24 cellular contexts compared by ENCODE assay signal in the genomic region with DNA sequence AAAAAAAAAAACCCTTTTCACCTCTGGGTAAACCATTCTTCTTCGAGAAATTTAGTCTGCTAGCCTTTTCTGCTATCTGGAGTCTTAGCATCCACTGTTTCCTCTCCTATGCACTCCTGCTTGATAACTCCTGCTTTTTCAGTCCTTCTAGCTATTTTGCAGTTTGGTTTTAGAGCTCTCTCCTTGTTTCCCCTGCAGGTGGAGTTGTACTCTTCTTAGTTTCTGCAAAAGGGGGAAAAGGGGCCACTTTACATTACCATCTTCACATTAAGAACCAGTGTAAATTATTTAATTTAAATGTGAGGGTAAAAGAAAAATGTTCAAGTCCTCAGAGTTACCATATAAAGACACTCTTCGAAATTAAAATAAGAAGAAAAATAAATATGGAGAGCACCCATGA. TPM values are rescaled to one million over a fixed set of nuclear protein-coding genes. Genes with fewer than 3 reads are reported as not detected.
DNase-seq lines count a peak whose midpoint lies in the region; ATAC-seq and TF ChIP-seq lines count a peak whose summit lies in the region.
"Had no signal": no experiment of that assay in that cellular context is flagged by ENCODE, and none has a peak within 500 bp of the region (broad histone marks: within the 10 kb centered on the region; RNA-seq: fewer than 3 reads in every experiment).

No MANE protein-coding gene starts in this region.

- DNase-seq in activated T-helper 1 cell treated with anti-CD3 and anti-CD28 coated beads, Interleukin-12 subunit alpha, Interleukin-12 subunit beta, Interleukin-2, Interleukin-4 antibody, amounts not matched to agents 30 ng/mL and 10 ng/mL and 1 ng/mL, durations not matched to agents 14 hours and 24 hours and 36 hours (ENCODE audit: low spot score), result no peak
- DNase-seq in neural progenitor cell (ENCODE audit: low spot score), result no peak
- DNase-seq in spleen, result no peak
- DNase-seq: activated B cell treated with CpG ODN at 0.5 μM for 24 hours; activated CD4-positive, alpha-beta memory T cell treated with anti-CD3 and anti-CD28 coated beads for 36 hours; activated naive CD4-positive, alpha-beta T cell treated with Interleukin-2 at 50 U/mL for 16 hours; activated T-cell treated with anti-CD3 and anti-CD28 coated beads for 4 hours; aorta; cerebellar nuclear complex; heart left ventricle; MV-4-11; NCI-H2029; NCI-H510A treated with DMSO at 0.1 percent for 48 hours; occipital lobe; OCI-M1; right cardiac atrium; T-helper 2 cell had no signal

- no peaks in the 10 kb centered on the region for H3K4me1 Mint-ChIP-seq in activated T-helper 1 cell treated with anti-CD3 and anti-CD28 coated beads, Interleukin-12 subunit alpha, Interleukin-12 subunit beta, Interleukin-2, Interleukin-4 antibody, amounts not matched to agents 30 ng/mL and 10 ng/mL and 1 ng/mL, durations not matched to agents 14 hours and 24 hours and 36 hours (ENCODE audit: low read depth)
- H3K4me1 Mint-ChIP-seq in neural progenitor cell, result peaks cover 2% of the 10 kb centered on the region
- H3K4me1 Mint-ChIP-seq: activated B cell treated with CpG ODN at 0.5 μM for 24 hours, IgD-negative memory B cell had no signal

- intact Hi-C loops in activated T-helper 1 cell treated with anti-CD3 and anti-CD28 coated beads, Interleukin-12 subunit alpha, Interleukin-12 subunit beta, Interleukin-2, Interleukin-4 antibody, amounts not matched to agents 30 ng/mL and 10 ng/mL and 1 ng/mL, durations not matched to agents 14 hours and 24 hours and 36 hours (cut with micrococcal nuclease), result no loop called here
- intact Hi-C loops in spleen (cut with DNase I; ENCODE audit: low total_unique reads), result no loop called here

- no peak overlapping the region for H3K4me3 ChIP-seq in DOHH2 (ENCODE audit: low read length)
- no peak overlapping the region for H3K4me3 ChIP-seq in Loucy (ENCODE audit: low read length, poor library complexity, severe bottlenecking)
- no peak overlapping the region for H3K4me3 ChIP-seq in neural progenitor cell
- no peak overlapping the region for H3K4me3 ChIP-seq in spleen
- H3K4me3 ChIP-seq: HAP-1, heart left ventricle had no signal

- TF ChIP-seq POLR2A in spleen (IDR thresholded peaks at IDR 0.05), result no peak

- H4K20me1 ChIP-seq in DOHH2 (ENCODE audit: control insufficient read depth, insufficient read depth, low read depth, low read length) (no peaks in the 10 kb centered on the region), Loucy (ENCODE audit: insufficient read depth, low read length, poor library complexity, severe bottlenecking) (no peaks in the 10 kb centered on the region), neural progenitor cell (ENCODE audit: low read depth) (no peaks in the 10 kb centered on the region)

- no peaks in the 10 kb centered on the region for H3K9me3 Mint-ChIP-seq in activated T-helper 1 cell treated with anti-CD3 and anti-CD28 coated beads, Interleukin-12 subunit alpha, Interleukin-12 subunit beta, Interleukin-2, Interleukin-4 antibody, amounts not matched to agents 30 ng/mL and 10 ng/mL and 1 ng/mL, durations not matched to agents 14 hours and 24 hours and 36 hours
- H3K9me3 Mint-ChIP-seq in neural progenitor cell, result no peaks in the 10 kb centered on the region
- H3K9me3 Mint-ChIP-seq: activated B cell treated with CpG ODN at 0.5 μM for 24 hours; activated CD4-positive, alpha-beta memory T cell treated with anti-CD3 and anti-CD28 coated beads for 36 hours; IgD-negative memory B cell had no signal

- H3K9ac ChIP-seq in Loucy (ENCODE audit: low read depth, low read length, poor library complexity, severe bottlenecking) (no peak overlapping the region), neural progenitor cell (no peak overlapping the region)

- H3K27ac ChIP-seq in DOHH2 (ENCODE audit: low read depth, low read length) (no peak overlapping the region), neural progenitor cell (no peak overlapping the region), spleen (no peak overlapping the region)
- H3K27ac ChIP-seq: heart left ventricle had no signal

- H3K9me2 ChIP-seq in DOHH2 (replicated peaks; ENCODE audit: control insufficient read depth, low read length), result no peaks in the 10 kb centered on the region
- no peaks in the 10 kb centered on the region for H3K9me2 ChIP-seq in Loucy (replicated peaks; ENCODE audit: low read depth, low read length)

- no peaks in the 10 kb centered on the region; the same call in 1 of the 2 replicates for H3K27me3 ChIP-seq in DOHH2 (ENCODE audit: control insufficient read depth, low read length)
- H3K27me3 ChIP-seq in Loucy (ENCODE audit: insufficient read depth, low read length, poor library complexity, severe bottlenecking), result no peaks in the 10 kb centered on the region
- H3K27me3 ChIP-seq in neural progenitor cell, result no peaks in the 10 kb centered on the region
- no peaks in the 10 kb centered on the region for H3K27me3 ChIP-seq in spleen (replicated peaks in 1 of 7)
- H3K27me3 ChIP-seq: heart left ventricle had no signal

- H3K9me3 ChIP-seq in DOHH2 (ENCODE audit: control insufficient read depth, insufficient read depth, low read length), result no peaks in the 10 kb centered on the region
- H3K9me3 ChIP-seq in Loucy (ENCODE audit: insufficient read depth, low read depth, low read length), result no peaks in the 10 kb centered on the region
- H3K9me3 ChIP-seq in neural progenitor cell (ENCODE audit: low read depth), result no peaks in the 10 kb centered on the region
- H3K9me3 ChIP-seq in spleen, result no peaks in the 10 kb centered on the region
- H3K9me3 ChIP-seq: HAP-1, heart left ventricle had no signal

- H3K36me3 ChIP-seq in DOHH2 (ENCODE audit: control insufficient read depth, low read length), result no peaks in the 10 kb centered on the region
- H3K36me3 ChIP-seq in Loucy (ENCODE audit: insufficient read depth, low read length), result no peaks in the 10 kb centered on the region
- H3K36me3 ChIP-seq in neural progenitor cell, result no peaks in the 10 kb centered on the region
- no peaks in the 10 kb centered on the region for H3K36me3 ChIP-seq in spleen
- H3K36me3 ChIP-seq: HAP-1, heart left ventricle had no signal

- H3K79me2 ChIP-seq in DOHH2 (ENCODE audit: control insufficient read depth, low read length), result no peaks in the 10 kb centered on the region
- no peaks in the 10 kb centered on the region for H3K79me2 ChIP-seq in Loucy (ENCODE audit: insufficient read depth, low read length)
- H3K79me2 ChIP-seq in neural progenitor cell (ENCODE audit: low read depth), result no peaks in the 10 kb centered on the region

- no peaks in the 10 kb centered on the region for H3K36me3 Mint-ChIP-seq in activated T-helper 1 cell treated with anti-CD3 and anti-CD28 coated beads, Interleukin-12 subunit alpha, Interleukin-12 subunit beta, Interleukin-2, Interleukin-4 antibody, amounts not matched to agents 30 ng/mL and 10 ng/mL and 1 ng/mL, durations not matched to agents 14 hours and 24 hours and 36 hours (ENCODE audit: low read depth)
- H3K36me3 Mint-ChIP-seq in neural progenitor cell, result peaks cover 5% of the 10 kb centered on the region
- H3K36me3 Mint-ChIP-seq: activated CD4-positive, alpha-beta memory T cell treated with anti-CD3 and anti-CD28 coated beads for 36 hours had no signal

- no peak overlapping the region for H3K4me3 Mint-ChIP-seq in activated T-helper 1 cell treated with anti-CD3 and anti-CD28 coated beads, Interleukin-12 subunit alpha, Interleukin-12 subunit beta, Interleukin-2, Interleukin-4 antibody, amounts not matched to agents 30 ng/mL and 10 ng/mL and 1 ng/mL, durations not matched to agents 14 hours and 24 hours and 36 hours
- H3K4me3 Mint-ChIP-seq in neural progenitor cell, result no peak overlapping the region
- H3K4me3 Mint-ChIP-seq: activated B cell treated with CpG ODN at 0.5 μM for 24 hours; activated CD4-positive, alpha-beta memory T cell treated with anti-CD3 and anti-CD28 coated beads for 36 hours; IgD-negative memory B cell had no signal

- H3K27me3 Mint-ChIP-seq in activated T-helper 1 cell treated with anti-CD3 and anti-CD28 coated beads, Interleukin-12 subunit alpha, Interleukin-12 subunit beta, Interleukin-2, Interleukin-4 antibody, amounts not matched to agents 30 ng/mL and 10 ng/mL and 1 ng/mL, durations not matched to agents 14 hours and 24 hours and 36 hours (ENCODE audit: insufficient read depth), result no peaks in the 10 kb centered on the region
- H3K27me3 Mint-ChIP-seq in neural progenitor cell (ENCODE audit: insufficient read depth, low read depth), result peaks cover 10% of the 10 kb centered on the region
- H3K27me3 Mint-ChIP-seq: activated B cell treated with CpG ODN at 0.5 μM for 24 hours had no signal

- H2AFZ ChIP-seq in Loucy (ENCODE audit: low read length), result no peak overlapping the region
- no peak overlapping the region for H2AFZ ChIP-seq in neural progenitor cell (replicated peaks)

- H3F3A ChIP-seq in DOHH2 (ENCODE audit: control insufficient read depth, insufficient read depth) (no peaks in the 10 kb centered on the region), Loucy (ENCODE audit: low read depth) (no peaks in the 10 kb centered on the region), neural progenitor cell (ENCODE audit: low read depth) (no peaks in the 10 kb centered on the region)

- 71 to 82% (median 75%) methylated on average over 2 of the region's 2 CpGs for WGBS in spleen, 5 donors

- H3K4me2 ChIP-seq in DOHH2 (ENCODE audit: low read length) (no peak overlapping the region), Loucy (ENCODE audit: low read depth, low read length, poor library complexity, severe bottlenecking) (no peak overlapping the region), neural progenitor cell (no peak overlapping the region)

- TF ChIP-seq CTCF in DOHH2 (IDR thresholded peaks at IDR 0.05; ENCODE audit: low read depth, low read length, poor library complexity, severe bottlenecking) (peak; percentile 15), Loucy (conservative IDR thresholded peaks at IDR 0.05; ENCODE audit: low read length) (peak; percentile 54), neural progenitor cell (IDR thresholded peaks at IDR 0.05) (peak; percentile 42), spleen (IDR thresholded peaks at IDR 0.05 in 8 of 11, conservative IDR thresholded peaks at IDR 0.05 in 3 of 11) (no peak)

- peak overlapping the region; percentile 11 for H3K27ac Mint-ChIP-seq in activated T-helper 1 cell treated with anti-CD3 and anti-CD28 coated beads, Interleukin-12 subunit alpha, Interleukin-12 subunit beta, Interleukin-2, Interleukin-4 antibody, amounts not matched to agents 30 ng/mL and 10 ng/mL and 1 ng/mL, durations not matched to agents 14 hours and 24 hours and 36 hours
- no peak overlapping the region for H3K27ac Mint-ChIP-seq in neural progenitor cell
- H3K27ac Mint-ChIP-seq: activated B cell treated with CpG ODN at 0.5 μM for 24 hours; activated CD4-positive, alpha-beta memory T cell treated with anti-CD3 and anti-CD28 coated beads for 36 hours; IgD-negative memory B cell had no signal

- ATAC-seq in GM21737 (IDR thresholded peaks at IDR 0.05; ENCODE audit: unreplicated experiment), result no peak
- no peak for ATAC-seq in GM18502 (IDR thresholded peaks at IDR 0.05; ENCODE audit: poor library complexity, unreplicated experiment)
- ATAC-seq: heart left ventricle, right cardiac atrium had no signal

- H3K4me1 ChIP-seq in DOHH2 (ENCODE audit: control insufficient read depth, low read length), result no peaks in the 10 kb centered on the region
- peaks cover 13% of the 10 kb centered on the region for H3K4me1 ChIP-seq in Loucy (ENCODE audit: insufficient read depth, low read length, poor library complexity, severe bottlenecking)
- no peaks in the 10 kb centered on the region for H3K4me1 ChIP-seq in neural progenitor cell
- no peaks in the 10 kb centered on the region for H3K4me1 ChIP-seq in spleen
- H3K4me1 ChIP-seq: HAP-1, heart left ventricle had no signal

RNA-seq across cellular contexts. Expression of a gene that starts 23.6 kb away (rescaled TPM):
- 0.08 and 0.27 TPM in 2 replicates for total RNA-seq in activated T-helper 1 cell treated with anti-CD3 and anti-CD28 coated beads, Interleukin-12 subunit alpha, Interleukin-12 subunit beta, Interleukin-2, Interleukin-4 antibody, amounts not matched to agents 30 ng/mL and 10 ng/mL and 1 ng/mL, durations not matched to agents 14 hours and 24 hours and 36 hours
- total RNA-seq in neural progenitor cell (ENCODE audit: low replicate concordance), result 28.4 and 34.3 TPM in 2 replicates
- total RNA-seq in spleen, result 100 to 1,000 TPM; 117 to 343 (median 185) TPM
- polyA plus RNA-seq in spleen, result 10 to 100 TPM; 11.1 to 23.2 (median 22.6) TPM
- total RNA-seq: activated B cell treated with CpG ODN at 0.5 μM for 24 hours, G401 had no signal

RNA-seq across cellular contexts. Expression of a gene that starts 53.3 kb away (rescaled TPM):
- total RNA-seq in activated T-helper 1 cell treated with anti-CD3 and anti-CD28 coated beads, Interleukin-12 subunit alpha, Interleukin-12 subunit beta, Interleukin-2, Interleukin-4 antibody, amounts not matched to agents 30 ng/mL and 10 ng/mL and 1 ng/mL, durations not matched to agents 14 hours and 24 hours and 36 hours, result 37.3 and 43.7 TPM in 2 replicates
- total RNA-seq in neural progenitor cell (ENCODE audit: low replicate concordance), result 154 and 250 TPM in 2 replicates
- total RNA-seq in spleen, result 10 to 100 TPM; 23.3 to 53.9 (median 31.4) TPM
- 10 to 100 TPM; 13.6 to 22.1 (median 17.0) TPM for polyA plus RNA-seq in spleen

Comparison
In these comparisons a context has a peak if more than half of its experiments do, and no peak if none do; other contexts are left out.
1. CTCF ChIP-seq: peak in DOHH2 (single experiment), Loucy (single experiment) and neural progenitor cell (single experiment); none in spleen (0 of 11).
2. RNA of a gene that starts 23.6 kb away (total RNA-seq): 117 to 343 TPM in spleen and 28.4 to 34.3 TPM in neural progenitor cell; 0.08 to 0.27 TPM in activated T-helper 1 cell treated with anti-CD3 and anti-CD28 coated beads, Interleukin-12 subunit alpha, Interleukin-12 subunit beta, Interleukin-2, Interleukin-4 antibody, amounts not matched to agents 30 ng/mL and 10 ng/mL and 1 ng/mL, durations not matched to agents 14 hours and 24 hours and 36 hours; every median in the first group is over 10 times any median in the second.